8 cellular contexts compared by ENCODE assay signal in the genomic region with DNA sequence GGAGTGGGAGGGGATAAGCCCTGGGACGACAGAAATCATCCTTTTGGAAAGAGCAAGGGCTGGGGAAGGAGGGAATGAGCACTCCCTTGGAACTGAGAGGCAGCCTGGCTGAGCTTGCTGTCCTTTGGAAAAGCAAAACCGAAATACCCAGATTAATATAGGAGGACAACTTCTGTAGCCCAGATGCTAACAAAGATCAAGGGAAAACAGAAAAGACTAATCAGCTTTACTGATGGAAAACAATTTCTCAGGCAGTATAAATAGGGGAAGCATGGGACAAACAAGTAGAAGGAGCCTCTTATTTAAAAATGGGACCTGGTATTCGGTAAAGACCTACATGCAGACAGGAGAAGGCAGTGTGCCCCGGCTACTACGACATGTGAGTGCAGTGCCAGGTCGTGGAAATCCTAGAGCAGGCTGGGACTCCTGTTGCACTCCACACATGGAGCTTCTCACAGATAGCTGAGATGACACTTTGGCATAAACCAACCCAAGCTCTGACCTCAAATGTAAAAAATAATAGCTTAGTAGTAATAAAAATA. TPM values are rescaled to one million over a fixed set of nuclear protein-coding genes. Genes with fewer than 3 reads are reported as not detected.
DNase-seq lines count a peak whose midpoint lies in the region; ATAC-seq and TF ChIP-seq lines count a peak whose summit lies in the region.

No MANE protein-coding gene starts in this region.

- no peaks in the 10 kb centered on the region for H3K9me3 Mint-ChIP-seq in dendritic cell treated with granulocyte-macrophage colony-stimulating factor and Interleukin-4, amounts not matched to agents 40 ng/mL and 50 ng/mL, for 4 days
- H3K9me3 Mint-ChIP-seq in mesothelial cell of epicardium = no peaks in the 10 kb centered on the region

- peak overlapping the region; percentile 50 for H3K4me3 ChIP-seq in GM12865 (ENCODE audit: low read depth, low read length)
- peak overlapping the region; percentile 79 for H3K4me3 ChIP-seq in upper lobe of right lung

- DNase-seq in GM12865 (ENCODE audit: low read depth) (peak; percentile 4), NCI-H748 treated with DMSO at 0.1 percent for 48 hours (lab: John Stamatoyannopoulos, UW) (peak; percentile 36), mesothelial cell of epicardium (ENCODE audit: low spot score in 2 of 2, unreplicated experiment in 2 of 2) (no peak), upper lobe of right lung (no peak), iPS-NIHi7 (ENCODE audit: extremely low spot score) (no peak)

- peaks cover 59% of the 10 kb centered on the region for H3K27me3 Mint-ChIP-seq in dendritic cell treated with granulocyte-macrophage colony-stimulating factor and Interleukin-4, amounts not matched to agents 40 ng/mL and 50 ng/mL, for 4 days
- H3K27me3 Mint-ChIP-seq in mesothelial cell of epicardium (ENCODE audit: low read depth) = no peaks in the 10 kb centered on the region

- H3K4me1 ChIP-seq in upper lobe of right lung = peaks cover 9% of the 10 kb centered on the region

- TF ChIP-seq CTCF in GM12865 (IDR thresholded peaks at IDR 0.05; ENCODE audit: insufficient read depth, low read depth, low read length, missing control alignments) = no peak
- TF ChIP-seq CTCF in mesothelial cell of epicardium (IDR thresholded peaks at IDR 0.05; ENCODE audit: unreplicated experiment) = no peak
- TF ChIP-seq CTCF in upper lobe of right lung (IDR thresholded peaks at IDR 0.05) = no peak

- peak overlapping the region; percentile 20 for H3K27ac Mint-ChIP-seq in dendritic cell treated with granulocyte-macrophage colony-stimulating factor and Interleukin-4, amounts not matched to agents 40 ng/mL and 50 ng/mL, for 4 days
- peak overlapping the region; percentile 96 for H3K27ac Mint-ChIP-seq in mesothelial cell of epicardium

- H3K36me3 Mint-ChIP-seq in dendritic cell treated with granulocyte-macrophage colony-stimulating factor and Interleukin-4, amounts not matched to agents 40 ng/mL and 50 ng/mL, for 4 days (ENCODE audit: low read depth) = peaks cover 10% of the 10 kb centered on the region
- H3K36me3 Mint-ChIP-seq in mesothelial cell of epicardium = peaks cover 3% of the 10 kb centered on the region

- H3K4me1 Mint-ChIP-seq in dendritic cell treated with granulocyte-macrophage colony-stimulating factor and Interleukin-4, amounts not matched to agents 40 ng/mL and 50 ng/mL, for 4 days (ENCODE audit: low read depth) = peaks cover 20% of the 10 kb centered on the region
- H3K4me1 Mint-ChIP-seq in mesothelial cell of epicardium = peaks cover 34% of the 10 kb centered on the region

- H3K27me3 ChIP-seq in upper lobe of right lung = no peaks in the 10 kb centered on the region

- no peaks in the 10 kb centered on the region for H3K9me3 ChIP-seq in upper lobe of right lung

- no peak for TF ChIP-seq POLR2A in GM18505 (IDR thresholded peaks at IDR 0.05; ENCODE audit: borderline replicate concordance, extremely low read depth, insufficient read depth, insufficient read length)

- peak overlapping the region; percentile 69 for H3K27ac ChIP-seq in upper lobe of right lung

- H3K4me3 Mint-ChIP-seq in dendritic cell treated with granulocyte-macrophage colony-stimulating factor and Interleukin-4, amounts not matched to agents 40 ng/mL and 50 ng/mL, for 4 days = peak overlapping the region; percentile 92
- H3K4me3 Mint-ChIP-seq in mesothelial cell of epicardium = peak overlapping the region; percentile 94

- ATAC-seq in upper lobe of right lung = peak; percentile 23
- ATAC-seq in GM18505 (IDR thresholded peaks at IDR 0.05; ENCODE audit: unreplicated experiment) = no peak
- no peak for ATAC-seq in HG02588 (IDR thresholded peaks at IDR 0.05; ENCODE audit: unreplicated experiment)

- H3K36me3 ChIP-seq in upper lobe of right lung = no peaks in the 10 kb centered on the region

- intact Hi-C loops in dendritic cell treated with granulocyte-macrophage colony-stimulating factor and Interleukin-4, amounts not matched to agents 40 ng/mL and 50 ng/mL, for 4 days (cut with micrococcal nuclease) = loop anchor here (10.0 kb wide), 1 partner anchor 1208 kb away; no protein-coding TSS in a partner anchor
- intact Hi-C loops in upper lobe of right lung (cut with DNase I) = no loop called here

RNA-seq across cellular contexts. Expression of a gene that starts 0.8 kb away (rescaled TPM):
- total RNA-seq in mesothelial cell of epicardium (6.3 to 6.5 TPM (median 6.4 TPM) in 3 replicates), upper lobe of right lung (10.9 TPM)

Comparison
In these comparisons a context has a peak if more than half of its experiments do, and no peak if none do; other contexts are left out.
1. DNase-seq: peak in GM12865 (single experiment) and NCI-H748 treated with DMSO at 0.1 percent for 48 hours (single experiment); none in mesothelial cell of epicardium (0 of 2), upper lobe of right lung (single experiment) and iPS-NIHi7 (single experiment).